14 cellular contexts compared by ENCODE assay signal in the genomic region with DNA sequence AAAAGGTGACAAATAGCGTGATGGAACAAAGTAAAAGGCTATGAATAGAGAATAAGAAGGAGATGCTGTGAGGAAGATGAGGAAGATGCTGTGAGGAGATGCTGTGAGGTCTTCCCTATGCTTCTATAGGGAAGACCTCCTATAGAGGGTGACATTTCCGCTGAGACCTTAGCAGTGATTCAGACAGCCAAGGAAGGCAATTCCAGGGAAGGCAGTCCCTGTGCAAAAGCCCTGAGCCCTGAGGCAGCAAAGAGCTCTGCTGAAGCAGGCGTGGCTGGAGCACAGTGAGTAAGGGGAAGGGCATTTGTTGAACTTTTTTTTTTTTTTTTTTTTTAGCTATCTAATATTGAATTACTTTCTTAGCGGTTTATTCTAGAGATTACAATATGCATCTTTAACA.
A peak's percentile ranks its signal among the peaks of the same experiment; 100 is the strongest.
DNase-seq lines count a peak whose midpoint lies in the region; ATAC-seq, FAIRE-seq and TF ChIP-seq lines count a peak whose summit lies in the region.
"Had no signal": no experiment of that assay in that cellular context is flagged by ENCODE, and none has a peak within 500 bp of the region (broad histone marks: within the 10 kb centered on the region; RNA-seq: fewer than 3 reads in every experiment).

No MANE protein-coding gene starts in this region.

- H3K27ac ChIP-seq in foreskin keratinocyte = no peak overlapping the region
- H3K27ac ChIP-seq: psoas muscle had no signal

- H3K36me3 Mint-ChIP-seq in T-helper 17 cell (ENCODE audit: low read depth) = peaks cover 2% of the 10 kb centered on the region

- FAIRE-seq in GM12892 (lab: Jason Lieb, UNC) = no peak
- FAIRE-seq: frontal cortex had no signal

- ATAC-seq in T-helper 17 cell = no peak
- peak; percentile 100 for ATAC-seq in foreskin keratinocyte

- DNase-seq in AG08395 (ENCODE audit: low spot score) (peak; percentile 74), HCEC 1CT (peak; percentile 64), T-helper 17 cell (no peak), foreskin keratinocyte (peak; percentile 71 to 89), NCI-H187 treated with DMSO at 0.1 percent for 48 hours (lab: John Stamatoyannopoulos, UW) (no peak), GM12892 (ENCODE audit: insufficient read length) (no peak), OCI-M1 (lab: John Stamatoyannopoulos, UW) (no peak), nucleus accumbens (lab: John Stamatoyannopoulos, UW) (no peak)
- DNase-seq: Karpas-422, NCI-H510A treated with DMSO at 0.1 percent for 48 hours, psoas muscle, T-helper 1 cell had no signal

- no peaks in the 10 kb centered on the region for H3K9me3 ChIP-seq in T-helper 17 cell (ENCODE audit: control insufficient read depth, low read length, poor library complexity, severe bottlenecking)
- H3K9me3 ChIP-seq: psoas muscle had no signal

- peak; percentile 60 for TF ChIP-seq CTCF in foreskin keratinocyte (conservative IDR thresholded peaks at IDR 0.05)

- H3K4me1 ChIP-seq in foreskin keratinocyte = peaks cover 7% of the 10 kb centered on the region

- no peaks in the 10 kb centered on the region for H3K27me3 Mint-ChIP-seq in T-helper 17 cell
- H3K27me3 Mint-ChIP-seq: type B pancreatic cell had no signal

- H3K4me1 Mint-ChIP-seq in T-helper 17 cell = peaks cover 37% of the 10 kb centered on the region

- H3K27ac Mint-ChIP-seq in T-helper 17 cell = peak overlapping the region; percentile 91

- H3K27me3 ChIP-seq in foreskin keratinocyte = no peaks in the 10 kb centered on the region

- no peak overlapping the region for H3K4me3 Mint-ChIP-seq in T-helper 17 cell
- H3K4me3 Mint-ChIP-seq: type B pancreatic cell had no signal

- TF ChIP-seq POLR2A in GM12892 (IDR thresholded peaks at IDR 0.05; ENCODE audit: low read depth, low read length) = no peak

Comparison
In these comparisons a context has a peak if more than half of its experiments do, and no peak if none do; other contexts are left out.
1. DNase-seq: peak in AG08395 (single experiment), HCEC 1CT (single experiment) and foreskin keratinocyte (2 of 2); none in T-helper 17 cell (0 of 3), NCI-H187 treated with DMSO at 0.1 percent for 48 hours (single experiment), GM12892 (single experiment), OCI-M1 (single experiment) and nucleus accumbens (0 of 56).